Comparison of ENCODE assay signal across 1 cellular context in genomic region chr20:44963325-44964215, GRCh38.
A peak's percentile ranks its signal among the peaks of the same experiment; 100 is the strongest.
TF ChIP-seq lines count a peak whose summit lies in the region.

No MANE protein-coding gene starts in this region.

TF ChIP-seq in HepG2, 621 proteins besides CTCF, POLR2A, EP300 and RAD21:
- no peak for TF ChIP-seq ZNF768 (CRISPR knock-in tag; IDR thresholded peaks at IDR 0.05)
- TF ChIP-seq, protein P1, sequence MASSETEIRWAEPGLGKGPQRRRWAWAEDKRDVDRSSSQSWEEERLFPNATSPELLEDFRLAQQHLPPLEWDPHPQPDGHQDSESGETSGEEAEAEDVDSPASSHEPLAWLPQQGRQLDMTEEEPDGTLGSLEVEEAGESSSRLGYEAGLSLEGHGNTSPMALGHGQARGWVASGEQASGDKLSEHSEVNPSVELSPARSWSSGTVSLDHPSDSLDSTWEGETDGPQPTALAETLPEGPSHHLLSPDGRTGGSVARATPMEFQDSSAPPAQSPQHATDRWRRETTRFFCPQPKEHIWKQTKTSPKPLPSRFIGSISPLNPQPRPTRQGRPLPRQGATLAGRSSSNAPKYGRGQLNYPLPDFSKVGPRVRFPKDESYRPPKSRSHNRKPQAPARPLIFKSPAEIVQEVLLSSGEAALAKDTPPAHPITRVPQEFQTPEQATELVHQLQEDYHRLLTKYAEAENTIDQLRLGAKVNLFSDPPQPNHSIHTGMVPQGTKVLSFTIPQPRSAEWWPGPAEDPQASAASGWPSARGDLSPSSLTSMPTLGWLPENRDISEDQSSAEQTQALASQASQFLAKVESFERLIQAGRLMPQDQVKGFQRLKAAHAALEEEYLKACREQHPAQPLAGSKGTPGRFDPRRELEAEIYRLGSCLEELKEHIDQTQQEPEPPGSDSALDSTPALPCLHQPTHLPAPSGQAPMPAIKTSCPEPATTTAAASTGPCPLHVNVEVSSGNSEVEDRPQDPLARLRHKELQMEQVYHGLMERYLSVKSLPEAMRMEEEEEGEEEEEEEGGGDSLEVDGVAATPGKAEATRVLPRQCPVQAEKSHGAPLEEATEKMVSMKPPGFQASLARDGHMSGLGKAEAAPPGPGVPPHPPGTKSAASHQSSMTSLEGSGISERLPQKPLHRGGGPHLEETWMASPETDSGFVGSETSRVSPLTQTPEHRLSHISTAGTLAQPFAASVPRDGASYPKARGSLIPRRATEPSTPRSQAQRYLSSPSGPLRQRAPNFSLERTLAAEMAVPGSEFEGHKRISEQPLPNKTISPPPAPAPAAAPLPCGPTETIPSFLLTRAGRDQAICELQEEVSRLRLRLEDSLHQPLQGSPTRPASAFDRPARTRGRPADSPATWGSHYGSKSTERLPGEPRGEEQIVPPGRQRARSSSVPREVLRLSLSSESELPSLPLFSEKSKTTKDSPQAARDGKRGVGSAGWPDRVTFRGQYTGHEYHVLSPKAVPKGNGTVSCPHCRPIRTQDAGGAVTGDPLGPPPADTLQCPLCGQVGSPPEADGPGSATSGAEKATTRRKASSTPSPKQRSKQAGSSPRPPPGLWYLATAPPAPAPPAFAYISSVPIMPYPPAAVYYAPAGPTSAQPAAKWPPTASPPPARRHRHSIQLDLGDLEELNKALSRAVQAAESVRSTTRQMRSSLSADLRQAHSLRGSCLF (CRISPR knock-in tag; IDR thresholded peaks at IDR 0.05; ENCODE audit: borderline replicate concordance): no peak
- TF ChIP-seq, protein P2, sequence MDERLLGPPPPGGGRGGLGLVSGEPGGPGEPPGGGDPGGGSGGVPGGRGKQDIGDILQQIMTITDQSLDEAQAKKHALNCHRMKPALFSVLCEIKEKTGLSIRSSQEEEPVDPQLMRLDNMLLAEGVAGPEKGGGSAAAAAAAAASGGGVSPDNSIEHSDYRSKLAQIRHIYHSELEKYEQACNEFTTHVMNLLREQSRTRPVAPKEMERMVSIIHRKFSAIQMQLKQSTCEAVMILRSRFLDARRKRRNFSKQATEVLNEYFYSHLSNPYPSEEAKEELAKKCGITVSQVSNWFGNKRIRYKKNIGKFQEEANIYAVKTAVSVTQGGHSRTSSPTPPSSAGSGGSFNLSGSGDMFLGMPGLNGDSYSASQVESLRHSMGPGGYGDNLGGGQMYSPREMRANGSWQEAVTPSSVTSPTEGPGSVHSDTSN (CRISPR knock-in tag; IDR thresholded peaks at IDR 0.05): peak; percentile 37; the same call in 1 of the 2 replicates
- TF ChIP-seq ZNF253 (CRISPR knock-in tag; IDR thresholded peaks at IDR 0.05; ENCODE audit: borderline replicate concordance): no peak
- TF ChIP-seq GFI1 (CRISPR knock-in tag; IDR thresholded peaks at IDR 0.05; ENCODE audit: borderline replicate concordance): no peak
- TF ChIP-seq ZNF331 (CRISPR knock-in tag; IDR thresholded peaks at IDR 0.05): peak; percentile 98
